Comparison of ENCODE assay signal across 21 cellular contexts in the genomic region with DNA sequence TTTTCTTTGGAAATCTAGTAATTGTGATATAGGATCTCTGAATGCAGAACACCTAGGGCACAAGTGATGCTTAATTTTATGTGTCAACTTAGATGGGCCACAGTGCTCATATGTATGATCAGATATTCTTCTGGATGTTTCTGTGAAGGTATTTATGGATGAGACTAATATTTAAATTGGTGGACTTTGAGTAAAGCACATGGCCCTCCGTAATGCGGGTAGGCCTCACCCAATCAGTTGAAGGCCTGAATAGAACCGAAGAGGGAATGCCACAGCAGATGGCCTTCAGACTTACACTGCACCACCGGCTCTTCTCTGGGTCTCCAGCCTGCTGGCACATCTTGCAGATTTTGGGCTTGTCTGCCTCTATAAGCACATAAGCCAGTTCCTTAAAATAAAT.
"Had no signal": no experiment of that assay in that cellular context is flagged by ENCODE, and none has a peak within 500 bp of the region (broad histone marks: within the 10 kb centered on the region; RNA-seq: fewer than 3 reads in every experiment).

No MANE protein-coding gene starts in this region.

- H3K27me3 ChIP-seq: tibial nerve, vagina had no signal

- DNase-seq: activated CD4-positive, alpha-beta T cell treated with anti-CD3 and anti-CD28 coated beads, Interleukin-2, amount 10 ng/mL, durations not matched to agents 24 days and 14 days; activated CD8-positive, alpha-beta T cell treated with anti-CD3 and anti-CD28 coated beads, Interleukin-2, amount 10 ng/mL, durations not matched to agents 7 days and 5 days; activated effector memory CD4-positive, alpha-beta T cell treated with Interleukin-2 at 50 U/mL for 16 hours; activated naive CD4-positive, alpha-beta T cell treated with anti-CD3 and anti-CD28 coated beads, Interleukin-2, amount 10 ng/mL, durations not matched to agents 7 days and 5 days; activated naive CD8-positive, alpha-beta T cell treated with anti-CD3 and anti-CD28 coated beads, Interleukin-2, amount 50 U/mL, for 24 hours; activated T-cell treated with anti-CD3 and anti-CD28 coated beads, Interleukin-2, amount 50 U/mL, for 24 hours; aorta; cerebellar nuclear complex; cortex of kidney; effector CD8-positive, alpha-beta T cell; mesendoderm; natural killer cell; stimulated activated CD4-positive, alpha-beta T cell treated with anti-CD3 and anti-CD28 coated beads, Interleukin-1b, Interleukin-23, amount 100 ng/mL, for 48 hours; stimulated activated CD8-positive, alpha-beta memory T cell treated with anti-CD3 and anti-CD28 coated beads, Interleukin-4, amount 100 ng/mL, for 48 hours; stimulated activated naive CD4-positive, alpha-beta T cell treated with Interleukin-2 at 50 U/mL for 16 hours; substantia nigra; T-helper 1 cell; T1000 had no signal

- H3K4me3 ChIP-seq: tibial nerve, vagina had no signal

- H3K27me3 Mint-ChIP-seq: activated CD4-positive, alpha-beta T cell treated with anti-CD3 and anti-CD28 coated beads, Interleukin-2, amount 10 ng/mL, durations not matched to agents 24 days and 14 days; activated naive CD4-positive, alpha-beta T cell treated with anti-CD3 and anti-CD28 coated beads, Interleukin-2, amount 10 ng/mL, durations not matched to agents 7 days and 5 days; activated naive CD8-positive, alpha-beta T cell treated with anti-CD3 and anti-CD28 coated beads, Interleukin-2, amount 50 U/mL, for 24 hours; activated T-cell treated with anti-CD3 and anti-CD28 coated beads, Interleukin-2, amount 50 U/mL, for 24 hours had no signal

- H3K36me3 Mint-ChIP-seq: natural killer cell had no signal

- H3K27ac Mint-ChIP-seq: activated CD8-positive, alpha-beta T cell treated with anti-CD3 and anti-CD28 coated beads, Interleukin-2, amount 10 ng/mL, durations not matched to agents 7 days and 5 days; activated naive CD8-positive, alpha-beta T cell treated with anti-CD3 and anti-CD28 coated beads, Interleukin-2, amount 50 U/mL, for 24 hours; activated T-cell treated with anti-CD3 and anti-CD28 coated beads, Interleukin-2, amount 50 U/mL, for 24 hours; natural killer cell had no signal

- H3K9ac ChIP-seq: parathyroid adenoma had no signal

- H3K9me3 ChIP-seq: tibial nerve, vagina had no signal

- H3K36me3 ChIP-seq: tibial nerve, vagina had no signal

- H3K9me3 Mint-ChIP-seq: activated CD4-positive, alpha-beta T cell treated with anti-CD3 and anti-CD28 coated beads, Interleukin-2, amount 10 ng/mL, durations not matched to agents 24 days and 14 days; activated naive CD4-positive, alpha-beta T cell treated with anti-CD3 and anti-CD28 coated beads, Interleukin-2, amount 10 ng/mL, durations not matched to agents 7 days and 5 days; activated naive CD8-positive, alpha-beta T cell treated with anti-CD3 and anti-CD28 coated beads, Interleukin-2, amount 50 U/mL, for 24 hours; activated T-cell treated with anti-CD3 and anti-CD28 coated beads, Interleukin-2, amount 50 U/mL, for 24 hours; natural killer cell had no signal

- H3K4me3 Mint-ChIP-seq: activated CD4-positive, alpha-beta T cell treated with anti-CD3 and anti-CD28 coated beads, Interleukin-2, amount 10 ng/mL, durations not matched to agents 24 days and 14 days; activated CD8-positive, alpha-beta T cell treated with anti-CD3 and anti-CD28 coated beads, Interleukin-2, amount 10 ng/mL, durations not matched to agents 7 days and 5 days; activated naive CD4-positive, alpha-beta T cell treated with anti-CD3 and anti-CD28 coated beads, Interleukin-2, amount 10 ng/mL, durations not matched to agents 7 days and 5 days; activated naive CD8-positive, alpha-beta T cell treated with anti-CD3 and anti-CD28 coated beads, Interleukin-2, amount 50 U/mL, for 24 hours; activated T-cell treated with anti-CD3 and anti-CD28 coated beads, Interleukin-2, amount 50 U/mL, for 24 hours; natural killer cell had no signal

- ATAC-seq: activated CD8-positive, alpha-beta T cell treated with anti-CD3 and anti-CD28 coated beads, Interleukin-2, amount 10 ng/mL, durations not matched to agents 7 days and 5 days; activated naive CD8-positive, alpha-beta T cell treated with anti-CD3 and anti-CD28 coated beads, Interleukin-2, amount 50 U/mL, for 24 hours; natural killer cell had no signal

- H3K27ac ChIP-seq: parathyroid adenoma, tibial nerve, vagina had no signal
